In the genomic region with DNA sequence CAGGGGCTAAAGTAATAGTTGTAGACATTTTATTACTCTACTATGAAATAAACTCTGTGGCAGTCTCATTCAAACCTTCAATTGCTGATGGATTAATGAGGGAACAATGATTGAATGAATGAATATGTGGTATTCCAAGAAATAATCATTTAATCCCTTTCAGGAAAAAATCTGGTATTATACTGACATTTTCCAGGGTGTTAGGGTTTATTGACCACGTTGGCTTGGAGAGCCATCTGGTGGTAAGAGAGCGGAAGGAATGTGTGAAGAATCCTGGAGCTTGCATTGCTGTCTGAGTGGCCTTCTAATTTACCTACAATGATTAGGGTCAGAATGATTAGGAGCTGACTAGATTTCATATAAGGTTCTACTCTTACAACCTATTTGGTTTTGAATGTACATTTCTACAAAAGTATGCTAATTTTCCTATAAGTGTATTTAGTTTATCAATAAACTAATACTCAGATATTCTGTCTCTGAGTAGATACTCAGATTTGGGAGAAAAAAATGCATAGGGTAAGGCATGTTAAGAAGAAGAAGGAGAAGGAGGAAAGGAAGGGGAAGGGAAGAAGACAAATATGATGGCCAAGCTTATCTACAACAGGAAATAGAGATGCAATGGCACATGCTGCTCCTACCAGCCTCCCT, we compare ENCODE assay signal across 1 cellular context.
TF ChIP-seq lines count a peak whose summit lies in the region.

No MANE protein-coding gene starts in this region.

TF ChIP-seq in GM23338, 12 proteins besides CTCF, POLR2A, EP300 and RAD21:
- TF ChIP-seq, protein P1, sequence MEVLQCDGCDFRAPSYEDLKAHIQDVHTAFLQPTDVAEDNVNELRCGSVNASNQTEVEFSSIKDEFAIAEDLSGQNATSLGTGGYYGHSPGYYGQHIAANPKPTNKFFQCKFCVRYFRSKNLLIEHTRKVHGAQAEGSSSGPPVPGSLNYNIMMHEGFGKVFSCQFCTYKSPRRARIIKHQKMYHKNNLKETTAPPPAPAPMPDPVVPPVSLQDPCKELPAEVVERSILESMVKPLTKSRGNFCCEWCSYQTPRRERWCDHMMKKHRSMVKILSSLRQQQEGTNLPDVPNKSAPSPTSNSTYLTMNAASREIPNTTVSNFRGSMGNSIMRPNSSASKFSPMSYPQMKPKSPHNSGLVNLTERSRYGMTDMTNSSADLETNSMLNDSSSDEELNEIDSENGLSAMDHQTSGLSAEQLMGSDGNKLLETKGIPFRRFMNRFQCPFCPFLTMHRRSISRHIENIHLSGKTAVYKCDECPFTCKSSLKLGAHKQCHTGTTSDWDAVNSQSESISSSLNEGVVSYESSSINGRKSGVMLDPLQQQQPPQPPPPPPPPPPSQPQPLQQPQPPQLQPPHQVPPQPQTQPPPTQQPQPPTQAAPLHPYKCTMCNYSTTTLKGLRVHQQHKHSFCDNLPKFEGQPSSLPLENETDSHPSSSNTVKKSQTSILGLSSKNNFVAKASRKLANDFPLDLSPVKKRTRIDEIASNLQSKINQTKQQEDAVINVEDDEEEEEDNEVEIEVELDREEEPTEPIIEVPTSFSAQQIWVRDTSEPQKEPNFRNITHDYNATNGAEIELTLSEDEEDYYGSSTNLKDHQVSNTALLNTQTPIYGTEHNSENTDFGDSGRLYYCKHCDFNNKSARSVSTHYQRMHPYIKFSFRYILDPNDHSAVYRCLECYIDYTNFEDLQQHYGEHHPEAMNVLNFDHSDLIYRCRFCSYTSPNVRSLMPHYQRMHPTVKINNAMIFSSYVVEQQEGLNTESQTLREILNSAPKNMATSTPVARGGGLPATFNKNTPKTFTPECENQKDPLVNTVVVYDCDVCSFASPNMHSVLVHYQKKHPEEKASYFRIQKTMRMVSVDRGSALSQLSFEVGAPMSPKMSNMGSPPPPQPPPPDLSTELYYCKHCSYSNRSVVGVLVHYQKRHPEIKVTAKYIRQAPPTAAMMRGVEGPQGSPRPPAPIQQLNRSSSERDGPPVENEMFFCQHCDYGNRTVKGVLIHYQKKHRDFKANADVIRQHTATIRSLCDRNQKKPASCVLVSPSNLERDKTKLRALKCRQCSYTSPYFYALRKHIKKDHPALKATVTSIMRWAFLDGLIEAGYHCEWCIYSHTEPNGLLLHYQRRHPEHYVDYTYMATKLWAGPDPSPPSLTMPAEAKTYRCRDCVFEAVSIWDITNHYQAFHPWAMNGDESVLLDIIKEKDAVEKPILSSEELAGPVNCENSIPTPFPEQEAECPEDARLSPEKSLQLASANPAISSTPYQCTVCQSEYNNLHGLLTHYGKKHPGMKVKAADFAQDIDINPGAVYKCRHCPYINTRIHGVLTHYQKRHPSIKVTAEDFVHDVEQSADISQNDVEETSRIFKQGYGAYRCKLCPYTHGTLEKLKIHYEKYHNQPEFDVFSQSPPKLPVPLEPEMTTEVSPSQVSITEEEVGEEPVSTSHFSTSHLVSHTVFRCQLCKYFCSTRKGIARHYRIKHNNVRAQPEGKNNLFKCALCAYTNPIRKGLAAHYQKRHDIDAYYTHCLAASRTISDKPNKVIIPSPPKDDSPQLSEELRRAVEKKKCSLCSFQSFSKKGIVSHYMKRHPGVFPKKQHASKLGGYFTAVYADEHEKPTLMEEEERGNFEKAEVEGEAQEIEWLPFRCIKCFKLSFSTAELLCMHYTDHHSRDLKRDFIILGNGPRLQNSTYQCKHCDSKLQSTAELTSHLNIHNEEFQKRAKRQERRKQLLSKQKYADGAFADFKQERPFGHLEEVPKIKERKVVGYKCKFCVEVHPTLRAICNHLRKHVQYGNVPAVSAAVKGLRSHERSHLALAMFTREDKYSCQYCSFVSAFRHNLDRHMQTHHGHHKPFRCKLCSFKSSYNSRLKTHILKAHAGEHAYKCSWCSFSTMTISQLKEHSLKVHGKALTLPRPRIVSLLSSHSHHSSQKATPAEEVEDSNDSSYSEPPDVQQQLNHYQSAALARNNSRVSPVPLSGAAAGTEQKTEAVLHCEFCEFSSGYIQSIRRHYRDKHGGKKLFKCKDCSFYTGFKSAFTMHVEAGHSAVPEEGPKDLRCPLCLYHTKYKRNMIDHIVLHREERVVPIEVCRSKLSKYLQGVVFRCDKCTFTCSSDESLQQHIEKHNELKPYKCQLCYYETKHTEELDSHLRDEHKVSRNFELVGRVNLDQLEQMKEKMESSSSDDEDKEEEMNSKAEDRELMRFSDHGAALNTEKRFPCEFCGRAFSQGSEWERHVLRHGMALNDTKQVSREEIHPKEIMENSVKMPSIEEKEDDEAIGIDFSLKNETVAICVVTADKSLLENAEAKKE (CRISPR knock-in tag; IDR thresholded peaks at IDR 0.05) = no peak
- no peak for TF ChIP-seq ZNF331 (CRISPR knock-in tag; IDR thresholded peaks at IDR 0.05; ENCODE audit: low read depth)
- no peak for TF ChIP-seq JUNB (IDR thresholded peaks at IDR 0.05; ENCODE audit: unreplicated experiment)
- no peak for TF ChIP-seq NANOG (IDR thresholded peaks at IDR 0.05; ENCODE audit: borderline replicate concordance)
- no peak for TF ChIP-seq ETS1 (IDR thresholded peaks at IDR 0.05)
- TF ChIP-seq REST (IDR thresholded peaks at IDR 0.05; ENCODE audit: unreplicated experiment) = no peak
- no peak for TF ChIP-seq EZH2 (IDR thresholded peaks at IDR 0.05; ENCODE audit: low read depth, unreplicated experiment)
- TF ChIP-seq ZNF114 (CRISPR knock-in tag; IDR thresholded peaks at IDR 0.05) = no peak
- no peak for TF ChIP-seq CREB1 (CRISPR knock-in tag; IDR thresholded peaks at IDR 0.05; ENCODE audit: low read depth)
- no peak for TF ChIP-seq EZH2phosphoT487 (IDR thresholded peaks at IDR 0.05; ENCODE audit: unreplicated experiment)
- TF ChIP-seq POLR2AphosphoS5 (IDR thresholded peaks at IDR 0.05; ENCODE audit: low read depth) = no peak
- no peak for TF ChIP-seq STAT1 (IDR thresholded peaks at IDR 0.05; ENCODE audit: unreplicated experiment)
